Comparison of ENCODE assay signal across 6 cellular contexts in genomic region chr12:10791769-10792168, GRCh38. TPM values are rescaled to one million over a fixed set of nuclear protein-coding genes. Genes with fewer than 3 reads are reported as not detected.
"Had no signal": no experiment of that assay in that cellular context is flagged by ENCODE, and none has a peak within 500 bp of the region (broad histone marks: within the 10 kb centered on the region; RNA-seq: fewer than 3 reads in every experiment).

No MANE protein-coding gene starts in this region.

RNA-seq across cellular contexts. Expression of gene TAS2R7, which starts 10.7 kb away (rescaled TPM):
- total RNA-seq: HepG2, HT-29, HT1080, IMR-90, K562 had no signal
- polyA plus RNA-seq: HepG2, IgD-negative memory B cell, IMR-90, K562 had no signal

RNA-seq across cellular contexts. Expression of gene TAS2R8, which starts 15.3 kb away (rescaled TPM):
- total RNA-seq: HT-29, HT1080, IMR-90, K562 had no signal
- polyA plus RNA-seq: HepG2, IgD-negative memory B cell, IMR-90, K562 had no signal

RNA-seq across cellular contexts. Expression of gene TAS2R9, which starts 18.2 kb away (rescaled TPM):
- total RNA-seq: HT1080, IMR-90, K562 had no signal
- polyA plus RNA-seq: HepG2, IgD-negative memory B cell, IMR-90, K562 had no signal

RNA-seq across cellular contexts. Expression of gene TAS2R10, which starts 34.4 kb away (rescaled TPM):
- total RNA-seq: HT1080 had no signal
- polyA plus RNA-seq: IgD-negative memory B cell, K562 had no signal
